Comparison of ENCODE assay signal across 8 cellular contexts in genomic region chr15:25859838-25860645, GRCh38. TPM values are rescaled to one million over a fixed set of nuclear protein-coding genes. Genes with fewer than 3 reads are reported as not detected.
A peak's percentile ranks its signal among the peaks of the same experiment; 100 is the strongest.
DNase-seq lines count a peak whose midpoint lies in the region; ATAC-seq and TF ChIP-seq lines count a peak whose summit lies in the region.

No MANE protein-coding gene starts in this region.

- H3K4me1 Mint-ChIP-seq in CD4-positive, CD25-positive, alpha-beta regulatory T cell, result peaks cover 7 to 74% (median 39%) of the 10 kb centered on the region in 4 donors
- H3K4me1 Mint-ChIP-seq in effector memory CD8-positive, alpha-beta T cell (ENCODE audit: low read depth in 2 of 2), result peaks cover 43 to 51% of the 10 kb centered on the region in 2 donors
- H3K4me1 Mint-ChIP-seq in mesothelial cell of epicardium, result peaks cover 5% of the 10 kb centered on the region

- H3K4me1 ChIP-seq in CD4-positive, CD25-positive, alpha-beta regulatory T cell (ENCODE audit: control insufficient read depth, insufficient read depth, low read length, poor library complexity, severe bottlenecking), result peaks cover 46% of the 10 kb centered on the region
- H3K4me1 ChIP-seq in prostate gland (replicated peaks), result peaks cover 5% of the 10 kb centered on the region

- H3K27me3 Mint-ChIP-seq in CD4-positive, CD25-positive, alpha-beta regulatory T cell, result peaks cover 24% of the 10 kb centered on the region
- no peaks in the 10 kb centered on the region for H3K27me3 Mint-ChIP-seq in effector memory CD8-positive, alpha-beta T cell
- H3K27me3 Mint-ChIP-seq in mesothelial cell of epicardium (ENCODE audit: low read depth), result peaks cover 73% of the 10 kb centered on the region

- DNase-seq in CD4-positive, CD25-positive, alpha-beta regulatory T cell, result peak in 2 of 3 donors; percentile 51 to 78
- peak; percentile 58 for DNase-seq in activated CD4-positive, alpha-beta T cell treated with anti-CD3 and anti-CD28 coated beads, Interleukin-2, amount 50 U/mL, for 1 hour
- peak; percentile 25 to 26 (median 26) for DNase-seq in effector memory CD8-positive, alpha-beta T cell
- peak; percentile 81 for DNase-seq in prostate gland (ENCODE audit: low spot score)
- DNase-seq in erythroblast (lab: John Stamatoyannopoulos, UW), result no peak
- DNase-seq in NCI-H1105 (lab: John Stamatoyannopoulos, UW), result no peak
- no peak for DNase-seq in mesothelial cell of epicardium (ENCODE audit: low spot score in 2 of 2, unreplicated experiment in 2 of 2)
- DNase-seq in medulla oblongata (ENCODE audit: extremely low spot score), result no peak

- H3K4me3 Mint-ChIP-seq in CD4-positive, CD25-positive, alpha-beta regulatory T cell, result peak overlapping the region; percentile 92 to 97 (median 94)
- H3K4me3 Mint-ChIP-seq in effector memory CD8-positive, alpha-beta T cell, result peak overlapping the region; percentile 86 to 95
- no peak overlapping the region for H3K4me3 Mint-ChIP-seq in mesothelial cell of epicardium

- H3K4me3 ChIP-seq in CD4-positive, CD25-positive, alpha-beta regulatory T cell (ENCODE audit: low read depth, low read length), result peak overlapping the region; percentile 82
- H3K4me3 ChIP-seq in prostate gland, result no peak overlapping the region

- H3K27ac ChIP-seq in CD4-positive, CD25-positive, alpha-beta regulatory T cell (ENCODE audit: insufficient read depth, low read length, poor library complexity, severe bottlenecking), result peak overlapping the region; percentile 79
- peak overlapping the region; percentile 39 to 46 for H3K27ac ChIP-seq in prostate gland

- H3K36me3 ChIP-seq in CD4-positive, CD25-positive, alpha-beta regulatory T cell (ENCODE audit: control insufficient read depth, insufficient read depth, low read length), result no peaks in the 10 kb centered on the region
- no peaks in the 10 kb centered on the region for H3K36me3 ChIP-seq in prostate gland

- peaks cover 13% of the 10 kb centered on the region for H3K36me3 Mint-ChIP-seq in CD4-positive, CD25-positive, alpha-beta regulatory T cell
- peaks cover 12% of the 10 kb centered on the region for H3K36me3 Mint-ChIP-seq in effector memory CD8-positive, alpha-beta T cell (ENCODE audit: insufficient read depth)
- H3K36me3 Mint-ChIP-seq in mesothelial cell of epicardium, result no peaks in the 10 kb centered on the region

- no peaks in the 10 kb centered on the region for H3K9me3 ChIP-seq in CD4-positive, CD25-positive, alpha-beta regulatory T cell (ENCODE audit: control insufficient read depth in 2 of 2, low read length in 2 of 2)
- H3K9me3 ChIP-seq in prostate gland, result no peaks in the 10 kb centered on the region

- WGBS in prostate gland, result 51% methylated on average over 15 of the region's 15 CpGs

- peaks cover 0 to 4% (median 0%) of the 10 kb centered on the region in 7 donors for H3K9me3 Mint-ChIP-seq in CD4-positive, CD25-positive, alpha-beta regulatory T cell
- H3K9me3 Mint-ChIP-seq in effector memory CD8-positive, alpha-beta T cell, result peaks cover 0 to 1% of the 10 kb centered on the region in 2 donors
- peaks cover 6% of the 10 kb centered on the region for H3K9me3 Mint-ChIP-seq in mesothelial cell of epicardium

- no peaks in the 10 kb centered on the region for H3K27me3 ChIP-seq in CD4-positive, CD25-positive, alpha-beta regulatory T cell (ENCODE audit: control insufficient read depth, insufficient read depth, low read length)
- no peaks in the 10 kb centered on the region for H3K27me3 ChIP-seq in prostate gland (replicated peaks; ENCODE audit: insufficient read depth)

- TF ChIP-seq CTCF in prostate gland (IDR thresholded peaks at IDR 0.05), result no peak
- no peak for TF ChIP-seq CTCF in mesothelial cell of epicardium (IDR thresholded peaks at IDR 0.05; ENCODE audit: unreplicated experiment)

- peak; percentile 74 for ATAC-seq in CD4-positive, CD25-positive, alpha-beta regulatory T cell (ENCODE audit: low read depth in 2 of 2)
- ATAC-seq in effector memory CD8-positive, alpha-beta T cell (replicated peaks), result peak; percentile 54

- H3K27ac Mint-ChIP-seq in CD4-positive, CD25-positive, alpha-beta regulatory T cell, result peak overlapping the region; percentile 97 to 100 (median 99)
- peak overlapping the region; percentile 91 to 96 for H3K27ac Mint-ChIP-seq in effector memory CD8-positive, alpha-beta T cell
- no peak overlapping the region for H3K27ac Mint-ChIP-seq in mesothelial cell of epicardium

- intact Hi-C loops in prostate gland (cut with DNase I), result loop anchor here (5.0 to 10.0 kb wide), 3 partner anchors 65 to 225 kb away; no protein-coding TSS in a partner anchor

- TF ChIP-seq POLR2A in prostate gland (IDR thresholded peaks at IDR 0.05) (no peak), erythroblast (IDR thresholded peaks at IDR 0.05; ENCODE audit: low read length) (no peak)

RNA-seq across cellular contexts. Expression of gene ATP10A, which starts 3.1 kb away (rescaled TPM):
- 16.1 TPM for total RNA-seq in CD4-positive, CD25-positive, alpha-beta regulatory T cell
- polyA plus RNA-seq in CD4-positive, CD25-positive, alpha-beta regulatory T cell, result 1 to 10 TPM; 2.8 to 5.6 (median 4.6) TPM
- total RNA-seq in prostate gland (10 to 100 TPM in 1 of 2 donors, 1 to 10 TPM in 1; 5.6 to 14.3 TPM), mesothelial cell of epicardium (0.18 to 0.49 TPM (median 0.22 TPM) in 3 replicates)

Comparison
In these comparisons a context has a peak if more than half of its experiments do, and no peak if none do; other contexts are left out.
1. DNase-seq: peak in CD4-positive, CD25-positive, alpha-beta regulatory T cell (2 of 3), activated CD4-positive, alpha-beta T cell treated with anti-CD3 and anti-CD28 coated beads, Interleukin-2, amount 50 U/mL, for 1 hour (single experiment), effector memory CD8-positive, alpha-beta T cell (3 of 3) and prostate gland (single experiment); none in erythroblast (0 of 2), NCI-H1105 (single experiment), mesothelial cell of epicardium (0 of 2) and medulla oblongata (single experiment).